1 cellular context compared by ENCODE assay signal in the genomic region with DNA sequence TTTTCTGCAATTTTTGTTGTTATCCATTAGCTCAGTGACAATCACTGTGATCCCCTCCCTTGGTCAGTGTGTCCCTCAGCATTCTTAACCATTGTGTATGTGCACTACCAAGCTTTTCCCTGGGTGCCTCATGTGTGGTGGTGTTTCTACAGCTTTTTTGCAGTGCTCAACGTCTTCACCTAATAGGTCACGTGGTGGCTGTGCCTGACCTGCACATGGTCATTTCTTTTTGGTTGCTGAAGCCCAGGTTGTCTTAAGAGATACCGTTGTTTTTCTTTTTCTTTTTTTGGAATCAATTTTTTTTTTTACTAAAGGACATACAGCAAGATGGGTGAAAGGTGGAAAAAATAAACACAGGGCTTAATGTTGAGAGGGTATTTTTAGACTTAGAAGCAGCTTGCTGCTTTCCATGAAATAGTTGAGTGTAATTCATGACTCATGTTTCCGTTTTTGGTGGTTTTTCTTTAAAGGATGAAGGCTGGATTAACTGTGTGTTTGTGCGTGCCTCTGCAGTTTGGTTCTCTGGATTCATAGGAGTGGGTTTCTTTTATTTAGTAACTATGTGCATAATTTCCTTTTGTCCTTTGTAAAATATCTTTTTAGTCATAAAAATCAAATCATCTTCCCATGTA.
TF ChIP-seq lines count a peak whose summit lies in the region.

No MANE protein-coding gene starts in this region.

TF ChIP-seq in IMR-90, 13 proteins besides CTCF, POLR2A, EP300 and RAD21:
- TF ChIP-seq, protein P1, sequence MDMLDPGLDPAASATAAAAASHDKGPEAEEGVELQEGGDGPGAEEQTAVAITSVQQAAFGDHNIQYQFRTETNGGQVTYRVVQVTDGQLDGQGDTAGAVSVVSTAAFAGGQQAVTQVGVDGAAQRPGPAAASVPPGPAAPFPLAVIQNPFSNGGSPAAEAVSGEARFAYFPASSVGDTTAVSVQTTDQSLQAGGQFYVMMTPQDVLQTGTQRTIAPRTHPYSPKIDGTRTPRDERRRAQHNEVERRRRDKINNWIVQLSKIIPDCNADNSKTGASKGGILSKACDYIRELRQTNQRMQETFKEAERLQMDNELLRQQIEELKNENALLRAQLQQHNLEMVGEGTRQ (IDR thresholded peaks at IDR 0.05; ENCODE audit: low read depth, low read length) = peak; percentile 23; the same call in 1 of the 2 replicates
- no peak for TF ChIP-seq CEBPB (IDR thresholded peaks at IDR 0.05; ENCODE audit: low read depth, low read length)
- TF ChIP-seq NFE2L2 (IDR thresholded peaks at IDR 0.05; ENCODE audit: low read depth, low read length) = no peak
- no peak for TF ChIP-seq CHD1 (IDR thresholded peaks at IDR 0.05; ENCODE audit: low read depth, low read length)
- TF ChIP-seq FOS (IDR thresholded peaks at IDR 0.05; ENCODE audit: low read depth, low read length) = peak; percentile 26; the same call in 1 of the 2 replicates
